Comparison of ENCODE assay signal across 15 cellular contexts in the genomic region with DNA sequence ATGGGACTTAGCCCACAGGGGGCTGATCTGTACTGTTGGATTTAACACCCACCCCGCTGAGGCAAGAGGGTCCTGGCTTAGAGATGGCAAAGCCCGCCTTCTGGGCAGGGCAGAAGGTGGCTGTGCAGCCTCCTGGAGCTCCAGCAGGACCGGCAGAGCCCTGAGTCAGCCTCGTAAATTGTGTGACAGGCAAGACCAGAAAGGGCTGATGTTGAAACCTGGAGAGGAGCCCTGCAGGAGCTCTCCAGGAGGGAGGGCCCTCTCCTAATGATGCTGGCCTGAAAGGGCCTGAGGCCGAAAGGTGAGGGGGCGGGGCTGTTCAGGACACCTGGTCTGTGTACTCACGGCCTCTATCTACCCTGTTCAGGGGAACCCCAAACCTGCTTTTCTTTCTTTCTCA. TPM values are rescaled to one million over a fixed set of nuclear protein-coding genes. Genes with fewer than 3 reads are reported as not detected.
DNase-seq lines count a peak whose midpoint lies in the region; ATAC-seq, FAIRE-seq and TF ChIP-seq lines count a peak whose summit lies in the region.
"Had no signal": no experiment of that assay in that cellular context is flagged by ENCODE, and none has a peak within 500 bp of the region (broad histone marks: within the 10 kb centered on the region; RNA-seq: fewer than 3 reads in every experiment).

No MANE protein-coding gene starts in this region.

- no peak for ATAC-seq in pancreas

- TF ChIP-seq CTCF in fibroblast of villous mesenchyme (IDR thresholded peaks at IDR 0.05; ENCODE audit: insufficient read depth, low read depth, low read length) (no peak), pancreas (IDR thresholded peaks at IDR 0.05) (no peak)

- CTCF ChIA-PET in HEK293T (lab: Yijun Ruan, JAX): interaction anchor here (0.6 to 1.4 kb wide), 2 partner anchors 36 to 272 kb away, joined by 3 read pairs; no protein-coding TSS in a partner anchor

- WGBS in pancreas, 2 donors: 90 to 93% methylated on average over 7 of the region's 7 CpGs

- DNase-seq in AG08396 (ENCODE audit: low spot score) (peak; percentile 55), HEK293T (ENCODE audit: extremely low spot score) (no peak), RPMI7951 (ENCODE audit: low read depth) (peak; percentile 54), fibroblast of villous mesenchyme (ENCODE audit: low read depth) (peak; percentile 71), KG1 (lab: John Stamatoyannopoulos, UW) (no peak), pancreas (no peak)
- DNase-seq in activated CD4-positive, CD25-positive, alpha-beta regulatory T cell (lab: John Stamatoyannopoulos, UW): no peak
- no peak for DNase-seq in stimulated activated CD4-positive, alpha-beta T cell treated with anti-CD3 and anti-CD28 coated beads, Interleukin-15, amount 100 ng/mL, for 24 hours
- DNase-seq: BE2C; cortex of kidney; kidney glomerular epithelial cell; NCI-H1694 treated with DMSO at 0.1 percent for 48 hours; NCI-H69; stimulated activated CD4-positive, alpha-beta T cell treated with anti-CD3 and anti-CD28 coated beads, Interleukin-2, amount 100 ng/mL, for 24 hours had no signal

- FAIRE-seq in pancreas (lab: Jason Lieb, UNC): no peak

- H3K4me3 ChIP-seq in fibroblast of villous mesenchyme (ENCODE audit: low read depth, low read length): no peak overlapping the region
- no peak overlapping the region for H3K4me3 ChIP-seq in pancreas
- H3K4me3 ChIP-seq: SK-N-MC had no signal

- no peaks in the 10 kb centered on the region for H3K27me3 ChIP-seq in pancreas
- H3K27me3 ChIP-seq: BE2C had no signal

- peaks cover 0 to 68% (median 34%) of the 10 kb centered on the region in 3 donors for H3K36me3 ChIP-seq in pancreas
- H3K36me3 ChIP-seq: BE2C had no signal

- POLR2A ChIA-PET in HEK293T (lab: Yijun Ruan, JAX): interaction anchor here (0.6 to 1.0 kb wide), 2 partner anchors 16 to 215 kb away, joined by 3 read pairs; no protein-coding TSS in a partner anchor

- H3K4me1 ChIP-seq in pancreas: peaks cover under 1 to 3% (median 1%) of the 10 kb centered on the region in 3 donors
- H3K4me1 ChIP-seq: BE2C had no signal

- no peak overlapping the region for H3K27ac ChIP-seq in pancreas
- H3K27ac ChIP-seq: SK-N-MC had no signal

- intact Hi-C loops in pancreas (cut with DNase I): no loop called here

- H3K9me3 ChIP-seq in pancreas: no peaks in the 10 kb centered on the region
- H3K9me3 ChIP-seq: BE2C had no signal

TF ChIP-seq in HEK293T, 16 proteins besides CTCF, POLR2A, EP300 and RAD21:
- TF ChIP-seq FOXM1 (IDR thresholded peaks at IDR 0.05; ENCODE audit: borderline replicate concordance) (no peak), FOXK2 (IDR thresholded peaks at IDR 0.05) (no peak), SP1 (IDR thresholded peaks at IDR 0.05) (no peak), SUZ12 (IDR thresholded peaks at IDR 0.05) (no peak), ELF4 (IDR thresholded peaks at IDR 0.05) (no peak), L3MBTL2 (conservative IDR thresholded peaks at IDR 0.05) (no peak), LEF1 (IDR thresholded peaks at IDR 0.05; ENCODE audit: borderline replicate concordance) (no peak)
- TF ChIP-seq, protein P1, sequence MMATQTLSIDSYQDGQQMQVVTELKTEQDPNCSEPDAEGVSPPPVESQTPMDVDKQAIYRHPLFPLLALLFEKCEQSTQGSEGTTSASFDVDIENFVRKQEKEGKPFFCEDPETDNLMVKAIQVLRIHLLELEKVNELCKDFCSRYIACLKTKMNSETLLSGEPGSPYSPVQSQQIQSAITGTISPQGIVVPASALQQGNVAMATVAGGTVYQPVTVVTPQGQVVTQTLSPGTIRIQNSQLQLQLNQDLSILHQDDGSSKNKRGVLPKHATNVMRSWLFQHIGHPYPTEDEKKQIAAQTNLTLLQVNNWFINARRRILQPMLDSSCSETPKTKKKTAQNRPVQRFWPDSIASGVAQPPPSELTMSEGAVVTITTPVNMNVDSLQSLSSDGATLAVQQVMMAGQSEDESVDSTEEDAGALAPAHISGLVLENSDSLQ (IDR thresholded peaks at IDR 0.05): peak; percentile 24; the same call in 1 of the 2 replicates

RNA-seq across cellular contexts. Expression of a gene that starts 22.5 kb away (rescaled TPM):
- under 0.01 TPM in 1 of 2 replicates, not detected in the other for total RNA-seq in RPMI7951 (2014; rRNA removed; shearing (Covaris generic))
- total RNA-seq in fibroblast of villous mesenchyme: 1.6 and 3.9 TPM in 2 replicates
- 10 to 100 TPM; 25.9 to 82.0 (median 38.6) TPM for total RNA-seq in pancreas
- polyA plus RNA-seq in pancreas: 100 to 1,000 TPM; 307 to 325 TPM

RNA-seq across cellular contexts. Expression of a gene that starts 39.6 kb away (rescaled TPM):
- 0.49 and 1.2 TPM in 2 replicates for total RNA-seq in RPMI7951 (2014; rRNA removed; shearing (Covaris generic))
- 0.32 and 2.2 TPM in 2 replicates for total RNA-seq in fibroblast of villous mesenchyme
- total RNA-seq in pancreas: 100 to 1,000 TPM in 3 of 6 donors, 10 to 100 TPM in 3; 87.8 to 130 (median 101) TPM
- 100 to 1,000 TPM; 286 to 296 TPM for polyA plus RNA-seq in pancreas

RNA-seq across cellular contexts. Expression of a gene that starts 48.7 kb away (rescaled TPM):
- total RNA-seq in RPMI7951 (2014; rRNA removed; shearing (Covaris generic)): 11.2 and 11.9 TPM in 2 replicates
- total RNA-seq in fibroblast of villous mesenchyme: 11.3 and 12.1 TPM in 2 replicates
- total RNA-seq in pancreas: 10 to 100 TPM; 14.9 to 20.0 (median 19.1) TPM
- 100 to 1,000 TPM in 1 of 2 donors, 10 to 100 TPM in 1; 55.1 to 105 TPM for polyA plus RNA-seq in pancreas

RNA-seq across cellular contexts. Expression of a gene that starts 49.7 kb away (rescaled TPM):
- total RNA-seq in RPMI7951 (2014; rRNA removed; shearing (Covaris generic)): 4.2 and 5.5 TPM in 2 replicates
- total RNA-seq in fibroblast of villous mesenchyme (7.4 and 9.5 TPM in 2 replicates), pancreas (10 to 100 TPM; 12.2 to 20.7 (median 13.2) TPM)
- polyA plus RNA-seq in pancreas: 10 to 100 TPM; 12.1 to 14.7 TPM

Comparison
In these comparisons a context has a peak if more than half of its experiments do, and no peak if none do; other contexts are left out.
1. DNase-seq: peak in AG08396 (single experiment), RPMI7951 (single experiment) and fibroblast of villous mesenchyme (single experiment); none in HEK293T (single experiment), activated CD4-positive, CD25-positive, alpha-beta regulatory T cell (0 of 4), KG1 (single experiment), pancreas (0 of 6) and stimulated activated CD4-positive, alpha-beta T cell treated with anti-CD3 and anti-CD28 coated beads, Interleukin-15, amount 100 ng/mL, for 24 hours (single experiment).
2. RNA of a gene that starts 39.6 kb away (total RNA-seq): 87.8 to 130 TPM in pancreas; 0.32 to 2.2 TPM in fibroblast of villous mesenchyme and 0.49 to 1.2 TPM in RPMI7951; every median in the first group is over 10 times any median in the second.